Comparison of ENCODE assay signal across 1 cellular context in genomic region chr20:56392282-56393132, GRCh38.
TF ChIP-seq lines count a peak whose summit lies in the region.

CSTF1 (plus strand) TSS chr20:56392645; CDS start chr20:56395553, 2,908 bp downstream.

TF ChIP-seq in HepG2, 621 proteins besides CTCF, POLR2A, EP300 and RAD21 (continued from another document and continues in another):
- TF ChIP-seq KIAA2018 (CRISPR knock-in tag; IDR thresholded peaks at IDR 0.05; ENCODE audit: borderline replicate concordance): 0 out of 2 replicates have a peak, but pooled peaks have one; percentile 46
- TF ChIP-seq ZNF644 (CRISPR knock-in tag; IDR thresholded peaks at IDR 0.05; ENCODE audit: low read depth): peak; percentile 99
- peak; percentile 78 for TF ChIP-seq HMG20A (CRISPR knock-in tag; IDR thresholded peaks at IDR 0.05; ENCODE audit: borderline replicate concordance)
- TF ChIP-seq MBD4 (IDR thresholded peaks at IDR 0.05; ENCODE audit: borderline replicate concordance, low read length): no peak
- peak; percentile 98 for TF ChIP-seq RFXAP (CRISPR knock-in tag; IDR thresholded peaks at IDR 0.05; ENCODE audit: borderline replicate concordance)
- TF ChIP-seq KLF13 (CRISPR knock-in tag; IDR thresholded peaks at IDR 0.05): no peak; the same call in 1 of the 2 replicates
- peak; percentile 99 for TF ChIP-seq TARDBP (CRISPR knock-in tag; IDR thresholded peaks at IDR 0.05)
- TF ChIP-seq CBX5 (CRISPR knock-in tag; IDR thresholded peaks at IDR 0.05; ENCODE audit: borderline replicate concordance): peak; percentile 99
- TF ChIP-seq MIXL1 (CRISPR knock-in tag; IDR thresholded peaks at IDR 0.05): peak; percentile 97
- TF ChIP-seq MAF1 (CRISPR knock-in tag; IDR thresholded peaks at IDR 0.05; ENCODE audit: borderline replicate concordance): peak; percentile 98; the same call in 1 of the 2 replicates
- TF ChIP-seq ZMYM2 (CRISPR knock-in tag; IDR thresholded peaks at IDR 0.05): peak; percentile 100
- TF ChIP-seq ZNF710 (CRISPR knock-in tag; IDR thresholded peaks at IDR 0.05; ENCODE audit: borderline replicate concordance): peak; percentile 93; the same call in 1 of the 2 replicates
- TF ChIP-seq HNRNPH1 (optimal IDR thresholded peaks at IDR 0.05; ENCODE audit: low read depth, low read length): peak; percentile 90
- TF ChIP-seq ZSCAN9 (CRISPR knock-in tag; IDR thresholded peaks at IDR 0.05; ENCODE audit: borderline replicate concordance): peak; percentile 98
- peak; percentile 90; the same call in 1 of the 2 replicates for TF ChIP-seq ZC3H4 (CRISPR knock-in tag; IDR thresholded peaks at IDR 0.05; ENCODE audit: borderline replicate concordance)
- no peak; the same call in 1 of the 2 replicates for TF ChIP-seq NFE2 (CRISPR knock-in tag; IDR thresholded peaks at IDR 0.05)
- TF ChIP-seq MAFF (IDR thresholded peaks at IDR 0.05; ENCODE audit: low read depth, low read length): peak; percentile 41
- TF ChIP-seq NR0B2 (CRISPR knock-in tag; IDR thresholded peaks at IDR 0.05): peak; percentile 79
- TF ChIP-seq FOXK2 (IDR thresholded peaks at IDR 0.05): peak; percentile 84
- peak; percentile 85; the same call in 1 of the 2 replicates for TF ChIP-seq TMF1 (CRISPR knock-in tag; IDR thresholded peaks at IDR 0.05; ENCODE audit: low read depth)
- TF ChIP-seq PRPF4 (IDR thresholded peaks at IDR 0.05; ENCODE audit: low read depth, low read length, poor library complexity, severe bottlenecking): no peak
- peak; percentile 77 for TF ChIP-seq TEF (CRISPR knock-in tag; IDR thresholded peaks at IDR 0.05)
- TF ChIP-seq TIGD3 (CRISPR knock-in tag; IDR thresholded peaks at IDR 0.05; ENCODE audit: borderline replicate concordance): peak; percentile 99
- TF ChIP-seq DNMT1 (CRISPR knock-in tag; IDR thresholded peaks at IDR 0.05): no peak; the same call in 1 of the 2 replicates
- peak; percentile 86 for TF ChIP-seq TFE3 (CRISPR knock-in tag; IDR thresholded peaks at IDR 0.05)
- peak; percentile 97 for TF ChIP-seq CBFB (CRISPR knock-in tag; IDR thresholded peaks at IDR 0.05)
- peak; percentile 81; the same call in 1 of the 2 replicates for TF ChIP-seq GFI1 (CRISPR knock-in tag; IDR thresholded peaks at IDR 0.05; ENCODE audit: borderline replicate concordance)
- TF ChIP-seq ZNF274 (CRISPR knock-in tag; IDR thresholded peaks at IDR 0.05): peak; percentile 94
- peak; percentile 98 for TF ChIP-seq BRCA1 (CRISPR knock-in tag; IDR thresholded peaks at IDR 0.05)
- peak; percentile 95 for TF ChIP-seq HBP1 (CRISPR knock-in tag; IDR thresholded peaks at IDR 0.05; ENCODE audit: low read depth)
- TF ChIP-seq CC2D1A (CRISPR knock-in tag; IDR thresholded peaks at IDR 0.05): peak; percentile 99
- peak; percentile 95; the same call in 1 of the 2 replicates for TF ChIP-seq TSC22D2 (CRISPR knock-in tag; IDR thresholded peaks at IDR 0.05; ENCODE audit: borderline replicate concordance)
- no peak for TF ChIP-seq ZMAT5 (CRISPR knock-in tag; IDR thresholded peaks at IDR 0.05; ENCODE audit: borderline replicate concordance, low read depth)
- TF ChIP-seq ISX (CRISPR knock-in tag; conservative IDR thresholded peaks at IDR 0.05): peak; percentile 74; the same call in 1 of the 2 replicates
- no peak for TF ChIP-seq PTBP1 (IDR thresholded peaks at IDR 0.05; ENCODE audit: low read depth, low read length, poor library complexity, severe bottlenecking)
- TF ChIP-seq KLF15 (CRISPR knock-in tag; IDR thresholded peaks at IDR 0.05; ENCODE audit: borderline replicate concordance): peak; percentile 84
- TF ChIP-seq ZNF333 (CRISPR knock-in tag; IDR thresholded peaks at IDR 0.05; ENCODE audit: borderline replicate concordance): peak; percentile 93; the same call in 1 of the 2 replicates
- TF ChIP-seq ZNF589 (CRISPR knock-in tag; conservative IDR thresholded peaks at IDR 0.05): peak; percentile 98
- no peak for TF ChIP-seq SOX6 (IDR thresholded peaks at IDR 0.05)
- peak; percentile 93 for TF ChIP-seq SOX6 (CRISPR knock-in tag; IDR thresholded peaks at IDR 0.05)
- no peak for TF ChIP-seq ZNF343 (CRISPR knock-in tag; IDR thresholded peaks at IDR 0.05)
- TF ChIP-seq ZBTB44 (CRISPR knock-in tag; IDR thresholded peaks at IDR 0.05): no peak; the same call in 1 of the 2 replicates
- TF ChIP-seq PITX1 (CRISPR knock-in tag; IDR thresholded peaks at IDR 0.05): peak; percentile 95
- TF ChIP-seq ZNF790 (CRISPR knock-in tag; IDR thresholded peaks at IDR 0.05; ENCODE audit: borderline replicate concordance): peak; percentile 93; the same call in 1 of the 2 replicates
